Comparison of ENCODE assay signal across 15 cellular contexts in the genomic region with DNA sequence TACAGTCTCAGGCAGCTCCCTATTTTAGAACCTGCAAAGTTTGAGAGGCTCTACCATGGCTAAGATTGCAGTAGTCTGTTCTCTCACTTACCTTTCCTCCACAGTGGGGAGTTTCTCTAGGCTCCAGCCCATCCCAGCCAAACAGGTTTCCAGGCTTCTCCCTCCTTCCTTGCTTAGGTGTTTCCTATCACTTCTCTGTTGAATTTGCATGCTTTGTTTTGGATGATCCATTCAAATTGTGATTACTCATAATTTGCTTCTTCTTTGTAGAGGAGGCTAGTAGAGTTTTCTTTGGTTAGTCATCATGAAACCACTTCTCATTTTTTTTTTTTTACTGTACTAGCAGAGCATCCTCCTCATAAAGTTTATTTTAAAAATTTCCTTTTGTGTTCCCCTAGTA.
A peak's percentile ranks its signal among the peaks of the same experiment; 100 is the strongest.
DNase-seq lines count a peak whose midpoint lies in the region; ATAC-seq and TF ChIP-seq lines count a peak whose summit lies in the region.
"Had no signal": no experiment of that assay in that cellular context is flagged by ENCODE, and none has a peak within 500 bp of the region (broad histone marks: within the 10 kb centered on the region; RNA-seq: fewer than 3 reads in every experiment).

No MANE protein-coding gene starts in this region.

- H3K27ac ChIP-seq in SK-N-MC (peak overlapping the region; percentile 94), foreskin keratinocyte (no peak overlapping the region), lower lobe of right lung (no peak overlapping the region)
- H3K27ac ChIP-seq: HL-60 had no signal

- H3K9ac ChIP-seq in SK-N-MC (ENCODE audit: insufficient read length) = no peak overlapping the region

- H3K9me3 ChIP-seq in SK-N-MC (ENCODE audit: low read depth, low read length) (no peaks in the 10 kb centered on the region; the same call in 1 of the 2 replicates), lower lobe of right lung (no peaks in the 10 kb centered on the region)

- intact Hi-C loops in lower lobe of right lung (cut with DNase I) = no loop called here
- intact Hi-C loops in left ventricle myocardium superior (cut with micrococcal nuclease) = no loop called here

- DNase-seq in ACHN = peak; percentile 5
- DNase-seq in HS-5 (ENCODE audit: low read depth) = peak; percentile 16
- no peak for DNase-seq in SK-N-MC (ENCODE audit: low read depth, low spot score)
- DNase-seq in foreskin keratinocyte = peak; percentile 87 to 94
- no peak for DNase-seq in lower lobe of right lung
- DNase-seq in left ventricle myocardium superior = no peak
- DNase-seq in midbrain (lab: John Stamatoyannopoulos, UW) = no peak
- DNase-seq in activated CD4-positive, alpha-beta T cell treated with anti-CD3 and anti-CD28 coated beads for 1 hour = no peak
- DNase-seq: activated CD4-positive, alpha-beta memory T cell treated with anti-CD3 and anti-CD28 coated beads, Interleukin-2, amount 10 ng/mL, durations not matched to agents 7 days and 5 days; activated naive CD4-positive, alpha-beta T cell treated with anti-CD3 and anti-CD28 coated beads, Interleukin-2, amount 50 U/mL, for 16 hours; dermis blood vessel endothelial cell; left colon; NCI-H1417; stimulated activated CD4-positive, alpha-beta T cell treated with anti-CD3 and anti-CD28 coated beads, Interleukin-12 subunit alpha, Interleukin-12 subunit beta, amount 100 ng/mL, for 4 hours had no signal

- H3K4me1 ChIP-seq in foreskin keratinocyte (peaks cover 6% of the 10 kb centered on the region), lower lobe of right lung (no peaks in the 10 kb centered on the region)

- in situ Hi-C loops in ACHN (cut with HindIII; ENCODE audit: low pct_ligation_motif_present, low pct_unique_long_range_greater_than_20kb, low sequenced_read_pairs) = no loop called here

- ATAC-seq in foreskin keratinocyte = peak; percentile 99
- ATAC-seq in lower lobe of right lung = no peak
- no peak for ATAC-seq in left ventricle myocardium superior
- ATAC-seq: left colon had no signal

- H3K4me3 ChIP-seq in SK-N-MC (peak overlapping the region; percentile 56), lower lobe of right lung (no peak overlapping the region)

- no peaks in the 10 kb centered on the region for H3K27me3 ChIP-seq in foreskin keratinocyte
- no peaks in the 10 kb centered on the region for H3K27me3 ChIP-seq in lower lobe of right lung (ENCODE audit: low read depth)

- H3K36me3 ChIP-seq in SK-N-MC (ENCODE audit: insufficient read depth, low read length) = no peaks in the 10 kb centered on the region
- no peaks in the 10 kb centered on the region for H3K36me3 ChIP-seq in lower lobe of right lung

- TF ChIP-seq CTCF in foreskin keratinocyte (conservative IDR thresholded peaks at IDR 0.05) (no peak), lower lobe of right lung (IDR thresholded peaks at IDR 0.05) (no peak)

Comparison
In these comparisons a context has a peak if more than half of its experiments do, and no peak if none do; other contexts are left out.
1. DNase-seq: peak in ACHN (single experiment), HS-5 (single experiment) and foreskin keratinocyte (2 of 2); none in SK-N-MC (single experiment), lower lobe of right lung (single experiment), left ventricle myocardium superior (single experiment), midbrain (single experiment) and activated CD4-positive, alpha-beta T cell treated with anti-CD3 and anti-CD28 coated beads for 1 hour (single experiment).